Comparison of ENCODE assay signal across 10 cellular contexts in genomic region chr1:156656779-156657160, GRCh38. TPM values are rescaled to one million over a fixed set of nuclear protein-coding genes. Genes with fewer than 3 reads are reported as not detected.
DNase-seq lines count a peak whose midpoint lies in the region; ATAC-seq and TF ChIP-seq lines count a peak whose summit lies in the region.
"Had no signal": no experiment of that assay in that cellular context is flagged by ENCODE, and none has a peak within 500 bp of the region (broad histone marks: within the 10 kb centered on the region; RNA-seq: fewer than 3 reads in every experiment).

No MANE protein-coding gene starts in this region.

- intact Hi-C loops in left lung (cut with DNase I) = no loop called here

- peak overlapping the region; percentile 72 for H3K4me3 ChIP-seq in ACC112 (ENCODE audit: low read depth, low read length)
- peak overlapping the region; percentile 17 for H3K4me3 ChIP-seq in HFF-Myc (replicated peaks; ENCODE audit: low read depth, low read length)
- H3K4me3 ChIP-seq in mucosa of stomach (ENCODE audit: low read length) = peak overlapping the region; percentile 34
- peak overlapping the region in 1 of 2 donors; percentile 16 for H3K4me3 ChIP-seq in left lung

- H3K4me1 ChIP-seq in ACC112 (ENCODE audit: control insufficient read depth, insufficient read depth, low read length, unreplicated experiment) (peaks cover 28% of the 10 kb centered on the region), mucosa of stomach (ENCODE audit: control insufficient read depth, insufficient read depth, low read length) (peaks cover 49% of the 10 kb centered on the region), left lung (peaks cover 22 to 46% of the 10 kb centered on the region in 2 donors)

- DNase-seq in HFF-Myc (ENCODE audit: extremely low read depth, low read depth) = no peak
- no peak for DNase-seq in activated effector memory CD4-positive, alpha-beta T cell treated with Interleukin-2 at 50 U/mL for 16 hours
- no peak for DNase-seq in left lung
- DNase-seq in MV-4-11 (lab: John Stamatoyannopoulos, UW) = no peak
- no peak for DNase-seq in SHP77 (lab: John Stamatoyannopoulos, UW)
- DNase-seq: NCI-H2107 had no signal

- TF ChIP-seq CTCF in HFF-Myc (IDR thresholded peaks at IDR 0.05; ENCODE audit: low read depth, low read length, missing control alignments) (no peak), left lung (IDR thresholded peaks at IDR 0.05) (no peak)

- no peak overlapping the region for H3K27ac ChIP-seq in ACC112 (ENCODE audit: low read depth, low read length)
- H3K27ac ChIP-seq in cingulate gyrus (ENCODE audit: low read depth, low read length) = peak overlapping the region; percentile 39
- no peak overlapping the region for H3K27ac ChIP-seq in left lung

- H3K36me3 ChIP-seq in ACC112 (ENCODE audit: insufficient read depth, low read length) (no peaks in the 10 kb centered on the region), mucosa of stomach (ENCODE audit: control insufficient read depth, insufficient read depth, low read length) (no peaks in the 10 kb centered on the region), left lung (no peaks in the 10 kb centered on the region)

- H3K9me3 ChIP-seq in mucosa of stomach (ENCODE audit: control insufficient read depth, low read length) = no peaks in the 10 kb centered on the region
- no peaks in the 10 kb centered on the region for H3K9me3 ChIP-seq in left lung

- no peak overlapping the region for H2AFZ ChIP-seq in ACC112 (ENCODE audit: low read length, unreplicated experiment)

- H3K9ac ChIP-seq in mucosa of stomach (ENCODE audit: low read length) = no peak overlapping the region

- no peaks in the 10 kb centered on the region for H3K79me2 ChIP-seq in ACC112 (ENCODE audit: control insufficient read depth, insufficient read depth, low read length, unreplicated experiment)

- no peak for ATAC-seq in left lung

- H3K27me3 ChIP-seq in ACC112 (ENCODE audit: insufficient read depth, low read length) (peaks cover 47% of the 10 kb centered on the region), mucosa of stomach (ENCODE audit: control insufficient read depth, insufficient read depth, low read length) (peaks cover 24% of the 10 kb centered on the region), left lung (peaks cover 15 to 75% of the 10 kb centered on the region in 2 donors)

RNA-seq across cellular contexts. Expression of gene BCAN, which starts 14.9 kb away (rescaled TPM):
- under 1 TPM; 0.34 to 0.35 TPM for total RNA-seq in left lung
- total RNA-seq: glomerular endothelial cell had no signal

RNA-seq across cellular contexts. Expression of gene NES, which starts 20.4 kb away (rescaled TPM):
- total RNA-seq in left lung = 10 to 100 TPM; 56.9 to 58.5 TPM

RNA-seq across cellular contexts. Expression of gene HAPLN2, which starts 37.6 kb away (rescaled TPM):
- total RNA-seq in left lung = under 1 TPM in 1 of 2 donors, not detected in 1; 0.18 TPM
- total RNA-seq: glomerular endothelial cell had no signal

RNA-seq across cellular contexts. Expression of gene CRABP2, which starts 48.6 kb away (rescaled TPM):
- 10 to 100 TPM in 1 of 2 donors, 1 to 10 TPM in 1; 2.7 to 23.3 TPM for total RNA-seq in left lung

RNA-seq across cellular contexts. Expression of gene GPATCH4, which starts 55.5 kb away (rescaled TPM):
- 10 to 100 TPM; 16.1 to 29.1 TPM for total RNA-seq in left lung
